Comparison of ENCODE assay signal across 12 cellular contexts in genomic region chr3:50651875-50652529, GRCh38. TPM values are rescaled to one million over a fixed set of nuclear protein-coding genes. Genes with fewer than 3 reads are reported as not detected.
DNase-seq lines count a peak whose midpoint lies in the region; ATAC-seq and TF ChIP-seq lines count a peak whose summit lies in the region.
"Had no signal": no experiment of that assay in that cellular context is flagged by ENCODE, and none has a peak within 500 bp of the region (broad histone marks: within the 10 kb centered on the region; RNA-seq: fewer than 3 reads in every experiment).

No MANE protein-coding gene starts in this region.

- peaks cover 0 to 7% of the 10 kb centered on the region in 2 donors for H3K36me3 Mint-ChIP-seq in activated T-cell treated with anti-CD3 and anti-CD28 coated beads, Interleukin-2, amount 50 U/mL, for 72 hours (ENCODE audit: insufficient read depth in 2 of 2)

- H3K4me1 ChIP-seq in ectodermal cell (ENCODE audit: control insufficient read depth, insufficient read depth, low read length) (peaks cover 17% of the 10 kb centered on the region), gastrocnemius medialis (peaks cover 27 to 33% of the 10 kb centered on the region in 2 donors)

- TF ChIP-seq POLR2A in gastrocnemius medialis (IDR thresholded peaks at IDR 0.05) (no peak), lower leg skin (IDR thresholded peaks at IDR 0.05) (no peak)

- WGBS in ectodermal cell, 2 experiments = 43 to 45% methylated on average over 7 of the region's 7 CpGs
- 66 to 72% methylated on average over 7 of the region's 7 CpGs for WGBS in lower leg skin, 2 donors

- peaks cover 36% of the 10 kb centered on the region for H3K4me1 Mint-ChIP-seq in activated T-cell treated with anti-CD3 and anti-CD28 coated beads, Interleukin-2, amount 50 U/mL, for 72 hours (ENCODE audit: low read depth)

- DNase-seq in activated T-cell treated with anti-CD3 and anti-CD28 coated beads, Interleukin-2, amount 50 U/mL, for 72 hours = no peak
- DNase-seq in activated T-cell treated with anti-CD3 and anti-CD28 coated beads, Interleukin-2, amount 50 U/mL, for 1 hour = no peak
- DNase-seq in KBM-7 (peak; percentile 12), gastrocnemius medialis (no peak), lower leg skin (ENCODE audit: low spot score in 2 of 2) (no peak)
- DNase-seq: amniotic stem cell, GM23248, NCI-H226 had no signal

- H3K9me3 ChIP-seq in ectodermal cell (ENCODE audit: control insufficient read depth, low read length) (no peaks in the 10 kb centered on the region), gastrocnemius medialis (no peaks in the 10 kb centered on the region)

- H3K9me3 Mint-ChIP-seq in activated T-cell treated with anti-CD3 and anti-CD28 coated beads, Interleukin-2, amount 50 U/mL, for 72 hours = no peaks in the 10 kb centered on the region
- H3K9me3 Mint-ChIP-seq: T-helper 1 cell treated with Interleukin-12 subunit alpha and Interleukin-12 subunit beta and Interleukin-4 antibody, amounts not matched to agents 30 μg/mL and 1 μg/mL, for 36 hours had no signal

- H3K36me3 ChIP-seq in ectodermal cell (ENCODE audit: control insufficient read depth, insufficient read depth, low read length) (peaks cover 3% of the 10 kb centered on the region), gastrocnemius medialis (peaks cover 0 to 20% of the 10 kb centered on the region in 2 donors)

- in situ Hi-C loops in KBM-7 (cut with MboI; ENCODE audit: low pct_unique_long_range_greater_than_20kb, low sequenced_read_pairs) (loop anchor here (25.0 kb wide), 1 partner anchor 735 kb away; the partner anchor contains the start of genes MANF and RBM15B), gastrocnemius medialis (cut with MboI; ENCODE audit: low sequenced_read_pairs in 4 of 4) (no loop called here)

- intact Hi-C loops in gastrocnemius medialis (cut with DNase I; ENCODE audit: low total_unique reads) (loop anchor here (1.0 to 2.0 kb wide), 3 partner anchors 25 to 79 kb away; no protein-coding TSS in a partner anchor), lower leg skin (cut with DNase I; ENCODE audit: low total_unique reads) (no loop called here)

- H3K27me3 ChIP-seq in ectodermal cell (ENCODE audit: control insufficient read depth, insufficient read depth, low read length, poor library complexity, severe bottlenecking) (no peaks in the 10 kb centered on the region), gastrocnemius medialis (no peaks in the 10 kb centered on the region)

- no peak for ATAC-seq in activated T-cell treated with anti-CD3 and anti-CD28 coated beads, Interleukin-2, amount 50 U/mL, for 72 hours (replicated peaks in 1 of 2)
- ATAC-seq in gastrocnemius medialis (no peak), HG02759 (IDR thresholded peaks at IDR 0.05; ENCODE audit: unreplicated experiment) (no peak), GM21723 (IDR thresholded peaks at IDR 0.05; ENCODE audit: unreplicated experiment) (no peak)

- peak overlapping the region; percentile 34 for H3K27ac Mint-ChIP-seq in activated T-cell treated with anti-CD3 and anti-CD28 coated beads, Interleukin-2, amount 50 U/mL, for 72 hours

- no peak for TF ChIP-seq CTCF in gastrocnemius medialis (IDR thresholded peaks at IDR 0.05 in 4 of 5, conservative IDR thresholded peaks at IDR 0.05 in 1 of 5)
- no peak for TF ChIP-seq CTCF in lower leg skin (IDR thresholded peaks at IDR 0.05)

- H3K27ac ChIP-seq in ectodermal cell (ENCODE audit: insufficient read depth, low read depth, low read length, poor library complexity, severe bottlenecking) = peak overlapping the region; percentile 47
- peak overlapping the region; percentile 54 to 74 (median 69) for H3K27ac ChIP-seq in gastrocnemius medialis
- H3K27ac ChIP-seq: GM23248 had no signal

- H3K4me3 Mint-ChIP-seq in activated T-cell treated with anti-CD3 and anti-CD28 coated beads, Interleukin-2, amount 50 U/mL, for 72 hours = no peak overlapping the region
- H3K4me3 Mint-ChIP-seq: T-helper 1 cell treated with Interleukin-12 subunit alpha and Interleukin-12 subunit beta and Interleukin-4 antibody, amounts not matched to agents 30 μg/mL and 1 μg/mL, for 36 hours had no signal

- no peaks in the 10 kb centered on the region for H3K27me3 Mint-ChIP-seq in activated T-cell treated with anti-CD3 and anti-CD28 coated beads, Interleukin-2, amount 50 U/mL, for 72 hours (ENCODE audit: low read depth)

- H3K4me3 ChIP-seq in ectodermal cell (ENCODE audit: insufficient read depth, low read depth, low read length) (no peak overlapping the region), gastrocnemius medialis (no peak overlapping the region), lower leg skin (ENCODE audit: low read depth, poor library complexity, severe bottlenecking) (no peak overlapping the region)
- H3K4me3 ChIP-seq: GM23248 had no signal

RNA-seq across cellular contexts. Expression of gene DOCK3, which starts 22.7 kb away (rescaled TPM):
- 1 to 10 TPM; 7.2 to 9.7 TPM for total RNA-seq in activated T-cell treated with anti-CD3 and anti-CD28 coated beads, Interleukin-2, amount 50 U/mL, for 72 hours
- polyA plus RNA-seq in ectodermal cell (2013, experiment 1 of 4) = 9.9 TPM
- 14.8 TPM for polyA plus RNA-seq in ectodermal cell (2013, experiment 2 of 4)
- 7.3 TPM for polyA plus RNA-seq in ectodermal cell (2013, experiment 3 of 4)
- polyA plus RNA-seq in ectodermal cell (2013, experiment 4 of 4) = 9.6 TPM
- total RNA-seq in gastrocnemius medialis = 1 to 10 TPM in 1 of 4 donors, under 1 TPM in 3; 0.61 to 3.1 (median 0.73) TPM
- 1 to 10 TPM; 2.0 to 4.5 (median 3.0) TPM for total RNA-seq in lower leg skin

RNA-seq across cellular contexts. Expression of gene MAPKAPK3, which starts 35.1 kb away (rescaled TPM):
- 100 to 1,000 TPM; 116 to 129 TPM for total RNA-seq in activated T-cell treated with anti-CD3 and anti-CD28 coated beads, Interleukin-2, amount 50 U/mL, for 72 hours
- polyA plus RNA-seq in ectodermal cell (2013, experiment 1 of 4) = 78.1 TPM
- polyA plus RNA-seq in ectodermal cell (2013, experiment 2 of 4) = 88.5 TPM
- polyA plus RNA-seq in ectodermal cell (2013, experiment 3 of 4) = 57.0 TPM
- 69.1 TPM for polyA plus RNA-seq in ectodermal cell (2013, experiment 4 of 4)
- total RNA-seq in gastrocnemius medialis (100 to 1,000 TPM; 235 to 466 (median 387) TPM), lower leg skin (100 to 1,000 TPM in 2 of 4 donors, 10 to 100 TPM in 2; 65.2 to 128 (median 91.7) TPM)

RNA-seq across cellular contexts. Expression of gene CISH, which starts 40.4 kb away (rescaled TPM):
- total RNA-seq in activated T-cell treated with anti-CD3 and anti-CD28 coated beads, Interleukin-2, amount 50 U/mL, for 72 hours = 100 to 1,000 TPM; 242 to 271 TPM
- 1.7 TPM for polyA plus RNA-seq in ectodermal cell (2013, experiment 1 of 4)
- polyA plus RNA-seq in ectodermal cell (2013, experiment 2 of 4) = 1.7 TPM
- 1.8 TPM for polyA plus RNA-seq in ectodermal cell (2013, experiment 3 of 4)
- polyA plus RNA-seq in ectodermal cell (2013, experiment 4 of 4) = 1.7 TPM
- total RNA-seq in gastrocnemius medialis (10 to 100 TPM in 2 of 4 donors, 1 to 10 TPM in 2; 3.3 to 50.5 (median 20.3) TPM), lower leg skin (10 to 100 TPM; 10.4 to 14.5 (median 12.9) TPM)

Comparison
In these comparisons a context has a peak if more than half of its experiments do, and no peak if none do; other contexts are left out.
1. RNA of gene CISH, which starts 40.4 kb away (total RNA-seq): 242 to 271 TPM in activated T-cell treated with anti-CD3 and anti-CD28 coated beads, Interleukin-2, amount 50 U/mL, for 72 hours; 3.3 to 50.5 TPM in gastrocnemius medialis and 10.4 to 14.5 TPM in lower leg skin; every median in the first group is over 4 times any median in the second.